In genomic region chr14:80762829-80763228, GRCh38 we compare ENCODE assay signal across 25 cellular contexts.
DNase-seq lines count a peak whose midpoint lies in the region; ATAC-seq, FAIRE-seq and TF ChIP-seq lines count a peak whose summit lies in the region.
"Had no signal": no experiment of that assay in that cellular context is flagged by ENCODE, and none has a peak within 500 bp of the region (broad histone marks: within the 10 kb centered on the region; RNA-seq: fewer than 3 reads in every experiment).

No MANE protein-coding gene starts in this region.

- intact Hi-C loops in IMR-90 (cut with micrococcal nuclease) = no loop called here
- intact Hi-C loops in K562 (cut with micrococcal nuclease) = no loop called here

- H3K9me1 ChIP-seq in IMR-90 (ENCODE audit: insufficient read depth, low read length) = no peaks in the 10 kb centered on the region
- no peaks in the 10 kb centered on the region for H3K9me1 ChIP-seq in K562 (ENCODE audit: control insufficient read depth, insufficient read depth, low read length)

- H3K4me3 Mint-ChIP-seq in activated T-cell treated with anti-CD3 and anti-CD28 coated beads, Interleukin-2, amount 50 U/mL, for 72 hours = no peak overlapping the region

- H3K36me3 ChIP-seq in IMR-90 (ENCODE audit: control insufficient read depth, insufficient read depth, low read length) = no peaks in the 10 kb centered on the region
- no peaks in the 10 kb centered on the region for H3K36me3 ChIP-seq in K562 (ENCODE audit: control insufficient read depth, insufficient read depth, low read length)
- no peaks in the 10 kb centered on the region for H3K36me3 ChIP-seq in MM.1S (replicated peaks; ENCODE audit: insufficient read depth, low read length)

- H2AFZ ChIP-seq in IMR-90 (replicated peaks; ENCODE audit: low read length, poor library complexity) (no peak overlapping the region), K562 (ENCODE audit: low read depth, low read length) (no peak overlapping the region), MM.1S (ENCODE audit: low read length) (no peak overlapping the region)

- no peaks in the 10 kb centered on the region for H3K79me1 ChIP-seq in IMR-90 (ENCODE audit: low read depth in 1 of 2, low read length in 2 of 2)

- H2AK9ac ChIP-seq in IMR-90 (replicated peaks; ENCODE audit: low read depth, low read length, poor library complexity) = no peak overlapping the region

- H4K20me1 ChIP-seq in IMR-90 (ENCODE audit: insufficient read depth, low read length) (no peaks in the 10 kb centered on the region), K562 (replicated peaks; ENCODE audit: control insufficient read depth, insufficient read depth, low read length) (no peaks in the 10 kb centered on the region), MM.1S (ENCODE audit: insufficient read depth, low read length) (no peaks in the 10 kb centered on the region)

- no peak overlapping the region for H2BK15ac ChIP-seq in IMR-90 (ENCODE audit: low read depth, low read length)

- no CpG with 5 or more reads among the region's 3 CpGs for WGBS in IMR-90 (ENCODE audit: extremely low coverage in 2 of 2, insufficient read length in 1 of 2), 2 experiments
- WGBS in K562 (ENCODE audit: insufficient coverage, low coverage, missing lambda C conversion rate) = 52% methylated on average over 3 of the region's 3 CpGs

- H3K27me3 ChIP-seq in IMR-90 (ENCODE audit: control insufficient read depth, insufficient read depth, low read length) = no peaks in the 10 kb centered on the region
- H3K27me3 ChIP-seq in K562 (ENCODE audit: control insufficient read depth in 2 of 2, insufficient read depth in 2 of 2, low read length in 2 of 2) = no peaks in the 10 kb centered on the region
- no peaks in the 10 kb centered on the region for H3K27me3 ChIP-seq in MM.1S (replicated peaks; ENCODE audit: insufficient read depth, low read length)

- TF ChIP-seq CTCF in IMR-90 (conservative IDR thresholded peaks at IDR 0.05; ENCODE audit: low read depth, low read length) (no peak), K562 (IDR thresholded peaks at IDR 0.05 in 2 of 3, conservative IDR thresholded peaks at IDR 0.05 in 1 of 3; ENCODE audit: insufficient read depth in 2 of 3, low read depth in 1 of 3, low read length in 3 of 3) (no peak), MM.1S (IDR thresholded peaks at IDR 0.05; ENCODE audit: low read length) (no peak)

- in situ Hi-C loops in IMR-90 (cut with MboI; ENCODE audit: low sequenced_read_pairs) (no loop called here), K562 (cut with MboI) (no loop called here)

- POLR2A ChIA-PET in IMR-90 (lab: Charles Lee; ENCODE audit: unreplicated experiment) (no interaction called here), K562 (lab: Yijun Ruan, JAX) (no interaction called here)

- no peak for FAIRE-seq in K562 (lab: Jason Lieb, UNC)
- FAIRE-seq: D721Med, H1 had no signal

- TF ChIP-seq POLR2A in IMR-90 (IDR thresholded peaks at IDR 0.05; ENCODE audit: low read depth, low read length) (no peak), K562 (conservative IDR thresholded peaks at IDR 0.05) (no peak)

- H3K9ac ChIP-seq in IMR-90 (ENCODE audit: low read depth, low read length) (no peak overlapping the region), K562 (ENCODE audit: insufficient read depth in 1 of 2, low read depth in 2 of 2, low read length in 2 of 2) (no peak overlapping the region), MM.1S (ENCODE audit: low read length) (no peak overlapping the region)

- H3K18ac ChIP-seq in IMR-90 (ENCODE audit: low read depth, low read length) = no peak overlapping the region

- H3K79me2 ChIP-seq in K562 (ENCODE audit: control insufficient read depth, insufficient read depth, low read length) (no peaks in the 10 kb centered on the region), MM.1S (ENCODE audit: low read length) (no peaks in the 10 kb centered on the region)

- no peaks in the 10 kb centered on the region for H3F3A ChIP-seq in MM.1S (ENCODE audit: insufficient read depth, low read length)

- H2BK20ac ChIP-seq in IMR-90 (ENCODE audit: low read depth, low read length) = peak overlapping the region; percentile 46; the same call in 1 of the 2 replicates

- H3K23ac ChIP-seq in IMR-90 (ENCODE audit: low read depth, low read length) = peak overlapping the region; percentile 35; the same call in 1 of the 2 replicates

- no peaks in the 10 kb centered on the region for H3K27me3 Mint-ChIP-seq in activated T-cell treated with anti-CD3 and anti-CD28 coated beads, Interleukin-2, amount 50 U/mL, for 72 hours (ENCODE audit: low read depth)

- TF ChIP-seq EP300 in K562 (IDR thresholded peaks at IDR 0.05; ENCODE audit: low read length) = no peak

- ATAC-seq in activated T-cell treated with anti-CD3 and anti-CD28 coated beads, Interleukin-2, amount 50 U/mL, for 72 hours (replicated peaks in 1 of 2) = no peak
- ATAC-seq in IMR-90 (ENCODE audit: low read depth) = no peak; the same call in 1 of the 2 replicates
- no peak for ATAC-seq in K562

- dilution Hi-C loops in IMR-90 (cut with HindIII; ENCODE audit: low sequenced_read_pairs, unreplicated experiment) = no loop called here

- H3K27ac Mint-ChIP-seq in activated T-cell treated with anti-CD3 and anti-CD28 coated beads, Interleukin-2, amount 50 U/mL, for 72 hours = peak overlapping the region; percentile 58

- H3K9me2 ChIP-seq in MM.1S (replicated peaks; ENCODE audit: insufficient read depth, low read length) = no peaks in the 10 kb centered on the region

- H2BK5ac ChIP-seq in IMR-90 (ENCODE audit: low read depth, low read length, poor library complexity, severe bottlenecking) = no peak overlapping the region

- BruUV-seq in IMR-90 (replicated peaks; lab: Mats Ljungman, UMichigan) (no TSS peak), K562 (replicated peaks; lab: Mats Ljungman, UMichigan) (no TSS peak)

- no peak overlapping the region for H3K4me3 ChIP-seq in IMR-90 (ENCODE audit: insufficient read depth, low read depth, low read length)
- H3K4me3 ChIP-seq in K562 = no peak overlapping the region
- H3K4me3 ChIP-seq in MM.1S (ENCODE audit: low read length) = no peak overlapping the region
- H3K4me3 ChIP-seq: SK-N-MC had no signal

- H3K14ac ChIP-seq in IMR-90 (replicated peaks; ENCODE audit: low read depth, low read length) = peak overlapping the region; percentile 82; the same call in 1 of the 2 replicates

- H4K5ac ChIP-seq in IMR-90 (ENCODE audit: low read depth, low read length) = no peak overlapping the region

- H3K4ac ChIP-seq in IMR-90 (ENCODE audit: low read depth, low read length) = no peak overlapping the region

- H4K8ac ChIP-seq in IMR-90 (ENCODE audit: low read depth in 2 of 2, low read length in 2 of 2) = peak overlapping the region in 1 of 2 experiments; percentile 12; a peak in 2 of 4 replicates

- H3K27ac ChIP-seq in IMR-90 (ENCODE audit: insufficient read depth, low read length) = no peak overlapping the region
- no peak overlapping the region for H3K27ac ChIP-seq in K562 (ENCODE audit: extremely low read depth, low read depth, low read length)
- no peak overlapping the region for H3K27ac ChIP-seq in MM.1S (ENCODE audit: low read length)
- H3K27ac ChIP-seq: 22Rv1, C4-2B, RWPE1, SK-N-MC had no signal

- TF ChIP-seq RAD21 in IMR-90 (IDR thresholded peaks at IDR 0.05; ENCODE audit: low read length) (no peak), K562 (CRISPR knock-in tag; conservative IDR thresholded peaks at IDR 0.05 in 1 of 2, IDR thresholded peaks at IDR 0.05 in 1 of 2) (no peak)

- H3K4me1 ChIP-seq in IMR-90 (ENCODE audit: control insufficient read depth, insufficient read depth, low read length) = peaks cover 3% of the 10 kb centered on the region; the same call in 1 of the 2 replicates
- H3K4me1 ChIP-seq in K562 (replicated peaks in 1 of 2; ENCODE audit: control insufficient read depth in 2 of 2, insufficient read depth in 2 of 2, low read length in 2 of 2) = no peaks in the 10 kb centered on the region
- H3K4me1 ChIP-seq in MM.1S (ENCODE audit: low read length) = no peaks in the 10 kb centered on the region

- CTCF ChIA-PET in IMR-90 (lab: Yijun Ruan, JAX) = no interaction called here
- CTCF ChIA-PET in K562 (lab: Yijun Ruan, JAX; ENCODE audit: low intra/inter-chr PET ratio) = no interaction called here

- H3K56ac ChIP-seq in IMR-90 (ENCODE audit: extremely low read depth, insufficient read depth, low read length) = no peak overlapping the region

- 0 out of 2 replicates have a peak overlapping the region, but pooled peaks have one; percentile 47 for H2BK120ac ChIP-seq in IMR-90 (ENCODE audit: low read depth, low read length)

- no peak for DNase-seq in activated T-cell treated with anti-CD3 and anti-CD28 coated beads, Interleukin-2, amount 50 U/mL, for 72 hours
- no peak for DNase-seq in activated T-cell treated with anti-CD3 and anti-CD28 coated beads, Interleukin-2, amount 50 U/mL, for 48 hours
- DNase-seq in IMR-90 = peak; percentile 24
- no peak for DNase-seq in K562 (ENCODE audit: extremely low read depth in 1 of 4, low spot score in 3 of 4)
- no peak for DNase-seq in NCI-H2107 treated with DMSO at 0.1 percent for 48 hours (lab: John Stamatoyannopoulos, UW; ENCODE audit: unreplicated experiment)
- no peak for DNase-seq in MM.1S
- DNase-seq in NCI-H2227 treated with DMSO at 0.1 percent for 48 hours (lab: John Stamatoyannopoulos, UW) = no peak
- DNase-seq in AG20443 (ENCODE audit: low spot score) = no peak
- DNase-seq: AML-193; DMS53; NCI-H1092; NCI-H1436; NCI-H187 treated with DMSO at 0.1 percent for 48 hours; NCI-H2107; NCI-H510A; NCI-H774; NK-92 treated with Interleukin-12 subunit alpha and Interleukin-12 subunit beta, amount 100 ng/mL, for 24 hours; SHP77 treated with DMSO at 0.1 percent for 48 hours; SW 1271 had no signal

- peaks cover 0 to 1% of the 10 kb centered on the region in 2 donors for H3K36me3 Mint-ChIP-seq in activated T-cell treated with anti-CD3 and anti-CD28 coated beads, Interleukin-2, amount 50 U/mL, for 72 hours (ENCODE audit: insufficient read depth in 2 of 2)

- H3K4me2 ChIP-seq in IMR-90 (ENCODE audit: low read depth, low read length) (no peak overlapping the region; the same call in 1 of the 2 replicates), K562 (ENCODE audit: insufficient read depth, low read length) (no peak overlapping the region), MM.1S (ENCODE audit: low read depth, low read length) (no peak overlapping the region)

- H3K9me3 Mint-ChIP-seq in activated T-cell treated with anti-CD3 and anti-CD28 coated beads, Interleukin-2, amount 50 U/mL, for 72 hours = no peaks in the 10 kb centered on the region

- no peak overlapping the region; the same call in 1 of the 2 replicates for H4K91ac ChIP-seq in IMR-90 (ENCODE audit: insufficient read depth, low read depth, low read length)

- H2AK5ac ChIP-seq in IMR-90 (ENCODE audit: low read depth, low read length) = no peak overlapping the region

- no peaks in the 10 kb centered on the region for H3K9me3 ChIP-seq in IMR-90 (ENCODE audit: control insufficient read depth, insufficient read depth, low read length)
- H3K9me3 ChIP-seq in K562 (replicated peaks; ENCODE audit: control insufficient read depth, insufficient read depth, low read depth, low read length) = no peaks in the 10 kb centered on the region
- H3K9me3 ChIP-seq in MM.1S (replicated peaks; ENCODE audit: insufficient read depth, low read length) = no peaks in the 10 kb centered on the region

- H3K4me1 Mint-ChIP-seq in activated T-cell treated with anti-CD3 and anti-CD28 coated beads, Interleukin-2, amount 50 U/mL, for 72 hours (ENCODE audit: low read depth) = no peaks in the 10 kb centered on the region

TF ChIP-seq in IMR-90, 13 proteins besides CTCF, POLR2A, EP300 and RAD21 (continues in another document):
- no peak for TF ChIP-seq MAZ (IDR thresholded peaks at IDR 0.05; ENCODE audit: borderline replicate concordance, low read depth, low read length)
